1 cellular context compared by ENCODE assay signal in the genomic region with DNA sequence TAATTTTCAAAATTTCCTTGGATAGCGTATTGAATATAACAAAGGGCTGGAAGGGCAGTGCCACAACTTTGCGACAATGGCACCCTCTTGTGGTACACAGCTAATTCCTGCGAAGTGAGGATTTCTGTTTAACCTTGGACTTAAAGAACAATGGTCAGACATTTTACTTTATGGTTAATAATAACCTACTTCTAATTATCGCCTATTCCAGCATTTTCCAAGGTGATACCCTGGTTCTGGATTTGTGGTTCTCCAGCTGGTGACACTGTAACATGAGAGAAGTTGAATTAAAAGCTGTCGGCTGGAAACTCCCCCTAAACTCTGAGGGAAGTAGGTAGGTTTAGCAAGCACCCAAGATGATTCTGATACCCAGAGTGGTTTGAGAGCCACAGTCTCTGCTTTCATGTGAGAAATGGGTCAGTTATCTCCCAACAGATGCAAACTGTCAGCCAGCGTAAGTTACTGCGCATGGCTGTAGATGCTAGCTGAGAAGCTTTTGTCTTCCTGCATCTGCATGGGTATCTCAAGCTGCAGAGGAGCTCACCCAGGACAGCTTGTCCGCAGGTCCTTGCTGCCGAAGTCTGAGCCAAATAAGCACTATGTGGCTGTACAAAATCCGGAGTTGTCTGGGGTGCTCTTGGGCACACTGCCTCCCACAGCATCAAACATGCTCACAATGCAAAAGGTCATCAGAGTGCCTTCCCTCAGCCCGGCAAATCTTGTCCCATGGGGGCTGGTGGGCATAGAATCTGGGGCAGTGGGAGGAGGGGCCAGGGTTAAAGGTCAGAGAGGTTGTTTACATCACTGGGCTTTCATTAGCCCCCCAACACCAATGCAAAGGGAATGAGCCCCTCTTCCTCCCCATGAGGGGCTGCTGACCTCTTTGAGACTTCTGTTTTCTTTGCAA.
TF ChIP-seq lines count a peak whose summit lies in the region.

No MANE protein-coding gene starts in this region.

TF ChIP-seq in K562, 482 proteins besides CTCF, POLR2A, EP300 and RAD21 (continues in another document):
- TF ChIP-seq GTF2F1 (IDR thresholded peaks at IDR 0.05; ENCODE audit: low read depth, low read length) (no peak), TEAD1 (CRISPR knock-in tag; IDR thresholded peaks at IDR 0.05) (0 out of 4 replicates have a peak, but pooled peaks of 1 of the 2 experiments have one; percentile 23), U2AF2 (optimal IDR thresholded peaks at IDR 0.05; ENCODE audit: low read depth, low read length) (no peak), TCF3 (CRISPR knock-in tag; IDR thresholded peaks at IDR 0.05) (0 out of 2 replicates have a peak, but pooled peaks have one; percentile 8), SAP30 (IDR thresholded peaks at IDR 0.05; ENCODE audit: borderline replicate concordance, insufficient read depth, low read depth, low read length, poor library complexity, severe bottlenecking) (no peak), E2F3 (CRISPR knock-in tag; IDR thresholded peaks at IDR 0.05) (no peak), MTA1 (IDR thresholded peaks at IDR 0.05; ENCODE audit: borderline replicate concordance) (no peak), CC2D1A (IDR thresholded peaks at IDR 0.05) (peak; percentile 46; the same call in 1 of the 2 replicates), ZC3H4 (CRISPR knock-in tag; IDR thresholded peaks at IDR 0.05; ENCODE audit: borderline replicate concordance) (no peak), NR2C1 (IDR thresholded peaks at IDR 0.05) (no peak), NR2C1 (tag; IDR thresholded peaks at IDR 0.05) (no peak), MCM7 (IDR thresholded peaks at IDR 0.05) (no peak), STAG1 (CRISPR knock-in tag; IDR thresholded peaks at IDR 0.05; ENCODE audit: borderline replicate concordance) (peak; percentile 37; the same call in 1 of the 2 replicates), ZNF232 (CRISPR knock-in tag; IDR thresholded peaks at IDR 0.05) (no peak), PHB (CRISPR knock-in tag; IDR thresholded peaks at IDR 0.05) (no peak)
- TF ChIP-seq, protein P1, sequence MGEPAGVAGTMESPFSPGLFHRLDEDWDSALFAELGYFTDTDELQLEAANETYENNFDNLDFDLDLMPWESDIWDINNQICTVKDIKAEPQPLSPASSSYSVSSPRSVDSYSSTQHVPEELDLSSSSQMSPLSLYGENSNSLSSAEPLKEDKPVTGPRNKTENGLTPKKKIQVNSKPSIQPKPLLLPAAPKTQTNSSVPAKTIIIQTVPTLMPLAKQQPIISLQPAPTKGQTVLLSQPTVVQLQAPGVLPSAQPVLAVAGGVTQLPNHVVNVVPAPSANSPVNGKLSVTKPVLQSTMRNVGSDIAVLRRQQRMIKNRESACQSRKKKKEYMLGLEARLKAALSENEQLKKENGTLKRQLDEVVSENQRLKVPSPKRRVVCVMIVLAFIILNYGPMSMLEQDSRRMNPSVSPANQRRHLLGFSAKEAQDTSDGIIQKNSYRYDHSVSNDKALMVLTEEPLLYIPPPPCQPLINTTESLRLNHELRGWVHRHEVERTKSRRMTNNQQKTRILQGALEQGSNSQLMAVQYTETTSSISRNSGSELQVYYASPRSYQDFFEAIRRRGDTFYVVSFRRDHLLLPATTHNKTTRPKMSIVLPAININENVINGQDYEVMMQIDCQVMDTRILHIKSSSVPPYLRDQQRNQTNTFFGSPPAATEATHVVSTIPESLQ (CRISPR knock-in tag; IDR thresholded peaks at IDR 0.05) = no peak
- TF ChIP-seq, protein P2, sequence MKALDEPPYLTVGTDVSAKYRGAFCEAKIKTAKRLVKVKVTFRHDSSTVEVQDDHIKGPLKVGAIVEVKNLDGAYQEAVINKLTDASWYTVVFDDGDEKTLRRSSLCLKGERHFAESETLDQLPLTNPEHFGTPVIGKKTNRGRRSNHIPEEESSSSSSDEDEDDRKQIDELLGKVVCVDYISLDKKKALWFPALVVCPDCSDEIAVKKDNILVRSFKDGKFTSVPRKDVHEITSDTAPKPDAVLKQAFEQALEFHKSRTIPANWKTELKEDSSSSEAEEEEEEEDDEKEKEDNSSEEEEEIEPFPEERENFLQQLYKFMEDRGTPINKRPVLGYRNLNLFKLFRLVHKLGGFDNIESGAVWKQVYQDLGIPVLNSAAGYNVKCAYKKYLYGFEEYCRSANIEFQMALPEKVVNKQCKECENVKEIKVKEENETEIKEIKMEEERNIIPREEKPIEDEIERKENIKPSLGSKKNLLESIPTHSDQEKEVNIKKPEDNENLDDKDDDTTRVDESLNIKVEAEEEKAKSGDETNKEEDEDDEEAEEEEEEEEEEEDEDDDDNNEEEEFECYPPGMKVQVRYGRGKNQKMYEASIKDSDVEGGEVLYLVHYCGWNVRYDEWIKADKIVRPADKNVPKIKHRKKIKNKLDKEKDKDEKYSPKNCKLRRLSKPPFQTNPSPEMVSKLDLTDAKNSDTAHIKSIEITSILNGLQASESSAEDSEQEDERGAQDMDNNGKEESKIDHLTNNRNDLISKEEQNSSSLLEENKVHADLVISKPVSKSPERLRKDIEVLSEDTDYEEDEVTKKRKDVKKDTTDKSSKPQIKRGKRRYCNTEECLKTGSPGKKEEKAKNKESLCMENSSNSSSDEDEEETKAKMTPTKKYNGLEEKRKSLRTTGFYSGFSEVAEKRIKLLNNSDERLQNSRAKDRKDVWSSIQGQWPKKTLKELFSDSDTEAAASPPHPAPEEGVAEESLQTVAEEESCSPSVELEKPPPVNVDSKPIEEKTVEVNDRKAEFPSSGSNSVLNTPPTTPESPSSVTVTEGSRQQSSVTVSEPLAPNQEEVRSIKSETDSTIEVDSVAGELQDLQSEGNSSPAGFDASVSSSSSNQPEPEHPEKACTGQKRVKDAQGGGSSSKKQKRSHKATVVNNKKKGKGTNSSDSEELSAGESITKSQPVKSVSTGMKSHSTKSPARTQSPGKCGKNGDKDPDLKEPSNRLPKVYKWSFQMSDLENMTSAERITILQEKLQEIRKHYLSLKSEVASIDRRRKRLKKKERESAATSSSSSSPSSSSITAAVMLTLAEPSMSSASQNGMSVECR (CRISPR knock-in tag; IDR thresholded peaks at IDR 0.05) = 0 out of 2 replicates have a peak, but pooled peaks have one; percentile 32
- TF ChIP-seq, protein P3, sequence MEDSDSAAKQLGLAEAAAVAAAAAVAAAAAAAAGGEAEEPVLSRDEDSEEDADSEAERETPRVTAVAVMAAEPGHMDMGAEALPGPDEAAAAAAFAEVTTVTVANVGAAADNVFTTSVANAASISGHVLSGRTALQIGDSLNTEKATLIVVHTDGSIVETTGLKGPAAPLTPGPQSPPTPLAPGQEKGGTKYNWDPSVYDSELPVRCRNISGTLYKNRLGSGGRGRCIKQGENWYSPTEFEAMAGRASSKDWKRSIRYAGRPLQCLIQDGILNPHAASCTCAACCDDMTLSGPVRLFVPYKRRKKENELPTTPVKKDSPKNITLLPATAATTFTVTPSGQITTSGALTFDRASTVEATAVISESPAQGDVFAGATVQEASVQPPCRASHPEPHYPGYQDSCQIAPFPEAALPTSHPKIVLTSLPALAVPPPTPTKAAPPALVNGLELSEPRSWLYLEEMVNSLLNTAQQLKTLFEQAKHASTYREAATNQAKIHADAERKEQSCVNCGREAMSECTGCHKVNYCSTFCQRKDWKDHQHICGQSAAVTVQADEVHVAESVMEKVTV (CRISPR knock-in tag; IDR thresholded peaks at IDR 0.05) = peak; percentile 87
- TF ChIP-seq, protein P4, sequence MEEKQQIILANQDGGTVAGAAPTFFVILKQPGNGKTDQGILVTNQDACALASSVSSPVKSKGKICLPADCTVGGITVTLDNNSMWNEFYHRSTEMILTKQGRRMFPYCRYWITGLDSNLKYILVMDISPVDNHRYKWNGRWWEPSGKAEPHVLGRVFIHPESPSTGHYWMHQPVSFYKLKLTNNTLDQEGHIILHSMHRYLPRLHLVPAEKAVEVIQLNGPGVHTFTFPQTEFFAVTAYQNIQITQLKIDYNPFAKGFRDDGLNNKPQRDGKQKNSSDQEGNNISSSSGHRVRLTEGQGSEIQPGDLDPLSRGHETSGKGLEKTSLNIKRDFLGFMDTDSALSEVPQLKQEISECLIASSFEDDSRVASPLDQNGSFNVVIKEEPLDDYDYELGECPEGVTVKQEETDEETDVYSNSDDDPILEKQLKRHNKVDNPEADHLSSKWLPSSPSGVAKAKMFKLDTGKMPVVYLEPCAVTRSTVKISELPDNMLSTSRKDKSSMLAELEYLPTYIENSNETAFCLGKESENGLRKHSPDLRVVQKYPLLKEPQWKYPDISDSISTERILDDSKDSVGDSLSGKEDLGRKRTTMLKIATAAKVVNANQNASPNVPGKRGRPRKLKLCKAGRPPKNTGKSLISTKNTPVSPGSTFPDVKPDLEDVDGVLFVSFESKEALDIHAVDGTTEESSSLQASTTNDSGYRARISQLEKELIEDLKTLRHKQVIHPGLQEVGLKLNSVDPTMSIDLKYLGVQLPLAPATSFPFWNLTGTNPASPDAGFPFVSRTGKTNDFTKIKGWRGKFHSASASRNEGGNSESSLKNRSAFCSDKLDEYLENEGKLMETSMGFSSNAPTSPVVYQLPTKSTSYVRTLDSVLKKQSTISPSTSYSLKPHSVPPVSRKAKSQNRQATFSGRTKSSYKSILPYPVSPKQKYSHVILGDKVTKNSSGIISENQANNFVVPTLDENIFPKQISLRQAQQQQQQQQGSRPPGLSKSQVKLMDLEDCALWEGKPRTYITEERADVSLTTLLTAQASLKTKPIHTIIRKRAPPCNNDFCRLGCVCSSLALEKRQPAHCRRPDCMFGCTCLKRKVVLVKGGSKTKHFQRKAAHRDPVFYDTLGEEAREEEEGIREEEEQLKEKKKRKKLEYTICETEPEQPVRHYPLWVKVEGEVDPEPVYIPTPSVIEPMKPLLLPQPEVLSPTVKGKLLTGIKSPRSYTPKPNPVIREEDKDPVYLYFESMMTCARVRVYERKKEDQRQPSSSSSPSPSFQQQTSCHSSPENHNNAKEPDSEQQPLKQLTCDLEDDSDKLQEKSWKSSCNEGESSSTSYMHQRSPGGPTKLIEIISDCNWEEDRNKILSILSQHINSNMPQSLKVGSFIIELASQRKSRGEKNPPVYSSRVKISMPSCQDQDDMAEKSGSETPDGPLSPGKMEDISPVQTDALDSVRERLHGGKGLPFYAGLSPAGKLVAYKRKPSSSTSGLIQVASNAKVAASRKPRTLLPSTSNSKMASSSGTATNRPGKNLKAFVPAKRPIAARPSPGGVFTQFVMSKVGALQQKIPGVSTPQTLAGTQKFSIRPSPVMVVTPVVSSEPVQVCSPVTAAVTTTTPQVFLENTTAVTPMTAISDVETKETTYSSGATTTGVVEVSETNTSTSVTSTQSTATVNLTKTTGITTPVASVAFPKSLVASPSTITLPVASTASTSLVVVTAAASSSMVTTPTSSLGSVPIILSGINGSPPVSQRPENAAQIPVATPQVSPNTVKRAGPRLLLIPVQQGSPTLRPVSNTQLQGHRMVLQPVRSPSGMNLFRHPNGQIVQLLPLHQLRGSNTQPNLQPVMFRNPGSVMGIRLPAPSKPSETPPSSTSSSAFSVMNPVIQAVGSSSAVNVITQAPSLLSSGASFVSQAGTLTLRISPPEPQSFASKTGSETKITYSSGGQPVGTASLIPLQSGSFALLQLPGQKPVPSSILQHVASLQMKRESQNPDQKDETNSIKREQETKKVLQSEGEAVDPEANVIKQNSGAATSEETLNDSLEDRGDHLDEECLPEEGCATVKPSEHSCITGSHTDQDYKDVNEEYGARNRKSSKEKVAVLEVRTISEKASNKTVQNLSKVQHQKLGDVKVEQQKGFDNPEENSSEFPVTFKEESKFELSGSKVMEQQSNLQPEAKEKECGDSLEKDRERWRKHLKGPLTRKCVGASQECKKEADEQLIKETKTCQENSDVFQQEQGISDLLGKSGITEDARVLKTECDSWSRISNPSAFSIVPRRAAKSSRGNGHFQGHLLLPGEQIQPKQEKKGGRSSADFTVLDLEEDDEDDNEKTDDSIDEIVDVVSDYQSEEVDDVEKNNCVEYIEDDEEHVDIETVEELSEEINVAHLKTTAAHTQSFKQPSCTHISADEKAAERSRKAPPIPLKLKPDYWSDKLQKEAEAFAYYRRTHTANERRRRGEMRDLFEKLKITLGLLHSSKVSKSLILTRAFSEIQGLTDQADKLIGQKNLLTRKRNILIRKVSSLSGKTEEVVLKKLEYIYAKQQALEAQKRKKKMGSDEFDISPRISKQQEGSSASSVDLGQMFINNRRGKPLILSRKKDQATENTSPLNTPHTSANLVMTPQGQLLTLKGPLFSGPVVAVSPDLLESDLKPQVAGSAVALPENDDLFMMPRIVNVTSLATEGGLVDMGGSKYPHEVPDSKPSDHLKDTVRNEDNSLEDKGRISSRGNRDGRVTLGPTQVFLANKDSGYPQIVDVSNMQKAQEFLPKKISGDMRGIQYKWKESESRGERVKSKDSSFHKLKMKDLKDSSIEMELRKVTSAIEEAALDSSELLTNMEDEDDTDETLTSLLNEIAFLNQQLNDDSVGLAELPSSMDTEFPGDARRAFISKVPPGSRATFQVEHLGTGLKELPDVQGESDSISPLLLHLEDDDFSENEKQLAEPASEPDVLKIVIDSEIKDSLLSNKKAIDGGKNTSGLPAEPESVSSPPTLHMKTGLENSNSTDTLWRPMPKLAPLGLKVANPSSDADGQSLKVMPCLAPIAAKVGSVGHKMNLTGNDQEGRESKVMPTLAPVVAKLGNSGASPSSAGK (IDR thresholded peaks at IDR 0.05) = no peak
